In the genomic region with DNA sequence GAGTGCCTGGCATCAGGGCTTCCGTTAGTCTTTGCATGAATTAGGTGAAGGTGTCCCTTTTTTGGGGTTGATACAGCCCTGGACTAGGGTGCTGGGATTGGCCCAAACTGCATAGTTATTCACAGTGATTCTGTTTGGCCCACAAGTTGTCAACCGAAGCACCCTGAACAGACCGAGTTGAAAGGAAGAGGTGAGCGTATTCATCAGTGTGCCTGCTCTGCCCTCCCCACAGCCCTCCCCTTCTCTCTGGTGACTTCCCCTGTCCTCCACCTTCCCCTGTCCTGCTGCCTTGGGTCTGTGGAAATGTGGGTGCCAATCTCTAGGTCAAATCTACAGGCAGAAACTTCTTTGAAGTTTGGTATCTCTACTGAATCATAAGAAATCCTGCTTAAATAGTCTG, we compare ENCODE assay signal across 17 cellular contexts.
A peak's percentile ranks its signal among the peaks of the same experiment; 100 is the strongest.
DNase-seq lines count a peak whose midpoint lies in the region; ATAC-seq, FAIRE-seq and TF ChIP-seq lines count a peak whose summit lies in the region.
"Had no signal": no experiment of that assay in that cellular context is flagged by ENCODE, and none has a peak within 500 bp of the region (broad histone marks: within the 10 kb centered on the region; RNA-seq: fewer than 3 reads in every experiment).

No MANE protein-coding gene starts in this region.

- no peak for TF ChIP-seq RAD21 in A549 (conservative IDR thresholded peaks at IDR 0.05 in 1 of 2, IDR thresholded peaks at IDR 0.05 in 1 of 2)

- CTCF ChIA-PET in A549 (lab: Yijun Ruan, JAX) = interaction anchor here (1.0 to 17.4 kb wide), 6 partner anchors 16 to 963 kb away, joined by 3 to 222 read pairs (median 4); no protein-coding TSS in a partner anchor

- H3K4me1 Mint-ChIP-seq in neural progenitor cell = no peaks in the 10 kb centered on the region
- no peaks in the 10 kb centered on the region for H3K4me1 Mint-ChIP-seq in endothelial cell (ENCODE audit: unreplicated experiment)
- H3K4me1 Mint-ChIP-seq: CD8-positive, alpha-beta memory T cell had no signal

- TF ChIP-seq EP300 in A549 (IDR thresholded peaks at IDR 0.05) = no peak

- ATAC-seq in A549 = no peak
- no peak for ATAC-seq in GM18519 (IDR thresholded peaks at IDR 0.05; ENCODE audit: low FRiP score, unreplicated experiment)

- peak overlapping the region; percentile 40 for H3K4me2 ChIP-seq in A549
- no peak overlapping the region for H3K4me2 ChIP-seq in neural progenitor cell

- H3K27ac Mint-ChIP-seq in neural progenitor cell = peak overlapping the region; percentile 43
- H3K27ac Mint-ChIP-seq in endothelial cell (ENCODE audit: unreplicated experiment) = no peak overlapping the region
- H3K27ac Mint-ChIP-seq: CD8-positive, alpha-beta memory T cell had no signal

- H3K36me3 ChIP-seq in H7 (replicated peaks; ENCODE audit: control insufficient read depth, insufficient read depth, low read length) (no peaks in the 10 kb centered on the region), colonic mucosa (no peaks in the 10 kb centered on the region), neural progenitor cell (no peaks in the 10 kb centered on the region)

- no peaks in the 10 kb centered on the region for H3K36me3 Mint-ChIP-seq in neural progenitor cell
- no peaks in the 10 kb centered on the region for H3K36me3 Mint-ChIP-seq in endothelial cell (ENCODE audit: low read depth, unreplicated experiment)
- H3K36me3 Mint-ChIP-seq: CD8-positive, alpha-beta memory T cell had no signal

- TF ChIP-seq CTCF in A549 (IDR thresholded peaks at IDR 0.05) (no peak), colonic mucosa (IDR thresholded peaks at IDR 0.05) (no peak), neural progenitor cell (IDR thresholded peaks at IDR 0.05) (no peak), endothelial cell (IDR thresholded peaks at IDR 0.05; ENCODE audit: unreplicated experiment) (no peak)

- WGBS in A549 (ENCODE audit: missing lambda C conversion rate) = 90% methylated on average over 4 of the region's 4 CpGs

- DNase-seq in A549 (ENCODE audit: low read depth in 1 of 2, low spot score in 1 of 2) (no peak), H7 (peak; percentile 17), colonic mucosa (peak; percentile 10), neural progenitor cell (ENCODE audit: low spot score) (no peak), posterior cingulate gyrus (no peak), endothelial cell (ENCODE audit: low spot score) (no peak), NCI-H2171 treated with DMSO at 0.1 percent for 48 hours (lab: John Stamatoyannopoulos, UW) (no peak)
- DNase-seq: C1 segment of cervical spinal cord; CD8-positive, alpha-beta memory T cell; NCI-H1417; NCI-H187; NCI-H226; NCI-H524 treated with DMSO at 0.1 percent for 48 hours had no signal

- no peaks in the 10 kb centered on the region for H3F3A ChIP-seq in neural progenitor cell (ENCODE audit: low read depth)

- H3K9ac ChIP-seq in colonic mucosa (ENCODE audit: low read depth in 2 of 2, low read length in 2 of 2) (no peak overlapping the region), neural progenitor cell (no peak overlapping the region)

- POLR2A ChIA-PET in A549 (lab: Yijun Ruan, JAX) = no interaction called here

- no peak overlapping the region for H3K4me3 Mint-ChIP-seq in neural progenitor cell
- no peak overlapping the region for H3K4me3 Mint-ChIP-seq in endothelial cell (ENCODE audit: unreplicated experiment)
- H3K4me3 Mint-ChIP-seq: CD8-positive, alpha-beta memory T cell had no signal

- no peak for TF ChIP-seq POLR2A in A549 (IDR thresholded peaks at IDR 0.05; ENCODE audit: low read length)

- no peak overlapping the region for H3K4me3 ChIP-seq in A549
- H3K4me3 ChIP-seq in H7 (ENCODE audit: insufficient read depth, low read depth, low read length) = no peak overlapping the region
- H3K4me3 ChIP-seq in colonic mucosa = no peak overlapping the region
- H3K4me3 ChIP-seq in neural progenitor cell = no peak overlapping the region

- FAIRE-seq in A549 (lab: Jason Lieb, UNC) = no peak
- FAIRE-seq: D721Med, GM12892 had no signal

- H4K20me1 ChIP-seq in neural progenitor cell (ENCODE audit: low read depth) = no peaks in the 10 kb centered on the region

- H3K9me3 Mint-ChIP-seq in neural progenitor cell (no peaks in the 10 kb centered on the region), endothelial cell (ENCODE audit: unreplicated experiment) (no peaks in the 10 kb centered on the region)
- H3K9me3 Mint-ChIP-seq: CD8-positive, alpha-beta memory T cell had no signal

- H3K27ac ChIP-seq in A549 (peak overlapping the region; percentile 68 to 78), colonic mucosa (no peak overlapping the region), neural progenitor cell (no peak overlapping the region)
- H3K27ac ChIP-seq: RWPE1 had no signal

- intact Hi-C loops in colonic mucosa (cut with DNase I) (no loop called here), posterior cingulate gyrus (cut with DNase I) (no loop called here)

- H3K79me2 ChIP-seq in neural progenitor cell (ENCODE audit: low read depth) = no peaks in the 10 kb centered on the region

- H3K9me3 ChIP-seq in A549 = no peaks in the 10 kb centered on the region
- H3K9me3 ChIP-seq in colonic mucosa = no peaks in the 10 kb centered on the region
- no peaks in the 10 kb centered on the region for H3K9me3 ChIP-seq in neural progenitor cell (ENCODE audit: low read depth)

- peaks cover 10% of the 10 kb centered on the region for H3K27me3 Mint-ChIP-seq in neural progenitor cell (ENCODE audit: insufficient read depth, low read depth)
- H3K27me3 Mint-ChIP-seq in endothelial cell (ENCODE audit: unreplicated experiment) = no peaks in the 10 kb centered on the region

- H2AFZ ChIP-seq in neural progenitor cell (replicated peaks) = no peak overlapping the region

- H3K4me1 ChIP-seq in A549 (peaks cover 48% of the 10 kb centered on the region), colonic mucosa (no peaks in the 10 kb centered on the region), neural progenitor cell (no peaks in the 10 kb centered on the region)

- no peaks in the 10 kb centered on the region for H3K27me3 ChIP-seq in H7 (ENCODE audit: control insufficient read depth, insufficient read depth, low read length)
- no peaks in the 10 kb centered on the region for H3K27me3 ChIP-seq in colonic mucosa
- no peaks in the 10 kb centered on the region for H3K27me3 ChIP-seq in neural progenitor cell

TF ChIP-seq in A549, 52 proteins besides CTCF, POLR2A, EP300 and RAD21:
- TF ChIP-seq KDM5A (IDR thresholded peaks at IDR 0.05) (no peak), TFCP2L1 (CRISPR knock-in tag; IDR thresholded peaks at IDR 0.05) (no peak), RNF2 (IDR thresholded peaks at IDR 0.05; ENCODE audit: borderline replicate concordance, low read depth) (no peak), HOXB13 (CRISPR knock-in tag; IDR thresholded peaks at IDR 0.05; ENCODE audit: low read depth) (no peak), NPAS2 (CRISPR knock-in tag; IDR thresholded peaks at IDR 0.05; ENCODE audit: borderline replicate concordance) (no peak), PHF8 (IDR thresholded peaks at IDR 0.05; ENCODE audit: borderline replicate concordance, low read depth) (no peak)

Comparison
In these comparisons a context has a peak if more than half of its experiments do, and no peak if none do; other contexts are left out.
1. DNase-seq: peak in H7 (single experiment) and colonic mucosa (single experiment); none in A549 (0 of 2), neural progenitor cell (single experiment), posterior cingulate gyrus (0 of 10), endothelial cell (single experiment) and NCI-H2171 treated with DMSO at 0.1 percent for 48 hours (single experiment).
2. H3K27ac ChIP-seq: peak in A549 (2 of 2); none in colonic mucosa (single experiment) and neural progenitor cell (single experiment).